In genomic region chr1:175319912-175320230, GRCh38 we compare ENCODE assay signal across 11 cellular contexts.
DNase-seq lines count a peak whose midpoint lies in the region; ATAC-seq and TF ChIP-seq lines count a peak whose summit lies in the region.
"Had no signal": no experiment of that assay in that cellular context is flagged by ENCODE, and none has a peak within 500 bp of the region (broad histone marks: within the 10 kb centered on the region; RNA-seq: fewer than 3 reads in every experiment).

No MANE protein-coding gene starts in this region.

- no peak overlapping the region for H3K27ac Mint-ChIP-seq in activated naive CD8-positive, alpha-beta T cell treated with anti-CD3 and anti-CD28 coated beads, Interleukin-2, amount 10 ng/mL, durations not matched to agents 7 days and 5 days
- no peak overlapping the region for H3K27ac Mint-ChIP-seq in activated naive CD8-positive, alpha-beta T cell treated with anti-CD3 and anti-CD28 coated beads for 36 hours
- no peak overlapping the region for H3K27ac Mint-ChIP-seq in type B pancreatic cell
- H3K27ac Mint-ChIP-seq: T-helper 1 cell treated with Interleukin-12 subunit alpha and Interleukin-12 subunit beta and Interleukin-4 antibody, amounts not matched to agents 30 μg/mL and 1 μg/mL, for 36 hours had no signal

- peak; percentile 24 for ATAC-seq in activated naive CD8-positive, alpha-beta T cell treated with anti-CD3 and anti-CD28 coated beads, Interleukin-2, amount 10 ng/mL, durations not matched to agents 7 days and 5 days (ENCODE audit: low read depth)
- ATAC-seq in HG02884 (IDR thresholded peaks at IDR 0.05; ENCODE audit: unreplicated experiment) (peak; percentile 37), RWPE2 (ENCODE audit: low read depth) (peak; percentile 24; the same call in 1 of the 3 replicates)

- H3K27ac ChIP-seq in RWPE2 (ENCODE audit: poor library complexity, severe bottlenecking) = no peak overlapping the region
- H3K27ac ChIP-seq: foreskin keratinocyte, tibial artery had no signal

- POLR2A ChIA-PET in activated naive CD8-positive, alpha-beta T cell treated with anti-CD3 and anti-CD28 coated beads, Interleukin-2, amount 10 ng/mL, durations not matched to agents 7 days and 5 days (lab: Charles Lee) = interaction anchor here (1.5 kb wide), 1 partner anchor 164 kb away, joined by 6 read pairs; no protein-coding TSS in a partner anchor

- peak; percentile 49 for TF ChIP-seq CTCF in RWPE2 (IDR thresholded peaks at IDR 0.05; ENCODE audit: poor library complexity, severe bottlenecking)
- TF ChIP-seq CTCF in type B pancreatic cell (conservative IDR thresholded peaks at IDR 0.05) = peak; percentile 13

- no peak overlapping the region for H3K4me3 Mint-ChIP-seq in activated naive CD8-positive, alpha-beta T cell treated with anti-CD3 and anti-CD28 coated beads, Interleukin-2, amount 10 ng/mL, durations not matched to agents 7 days and 5 days
- H3K4me3 Mint-ChIP-seq in activated naive CD8-positive, alpha-beta T cell treated with anti-CD3 and anti-CD28 coated beads for 36 hours = no peak overlapping the region
- H3K4me3 Mint-ChIP-seq in type B pancreatic cell = no peak overlapping the region
- H3K4me3 Mint-ChIP-seq: T-helper 1 cell treated with Interleukin-12 subunit alpha and Interleukin-12 subunit beta and Interleukin-4 antibody, amounts not matched to agents 30 μg/mL and 1 μg/mL, for 36 hours had no signal

- no peaks in the 10 kb centered on the region for H3K9me3 ChIP-seq in RWPE2 (ENCODE audit: severe bottlenecking)
- H3K9me3 ChIP-seq: tibial artery had no signal

- H3K4me3 ChIP-seq in RWPE2 (ENCODE audit: severe bottlenecking) = no peak overlapping the region
- H3K4me3 ChIP-seq: tibial artery had no signal

- DNase-seq in activated naive CD8-positive, alpha-beta T cell treated with anti-CD3 and anti-CD28 coated beads, Interleukin-2, amount 10 ng/mL, durations not matched to agents 7 days and 5 days = no peak
- DNase-seq in activated naive CD8-positive, alpha-beta T cell treated with anti-CD3 and anti-CD28 coated beads for 36 hours = no peak
- no peak for DNase-seq in RWPE2 (ENCODE audit: low spot score)
- DNase-seq in type B pancreatic cell (ENCODE audit: extremely low spot score, unreplicated experiment) = no peak
- DNase-seq in T-helper 1 cell = no peak
- no peak for DNase-seq in activated CD4-positive, CD25-positive, alpha-beta regulatory T cell treated with anti-CD3 and anti-CD28 coated beads, Interleukin-2, amount 50 U/mL, for 72 hours
- DNase-seq in NCI-H2171 (lab: John Stamatoyannopoulos, UW) = no peak

- H3K27me3 Mint-ChIP-seq in activated naive CD8-positive, alpha-beta T cell treated with anti-CD3 and anti-CD28 coated beads, Interleukin-2, amount 10 ng/mL, durations not matched to agents 7 days and 5 days = peaks cover 5% of the 10 kb centered on the region
- H3K27me3 Mint-ChIP-seq in activated naive CD8-positive, alpha-beta T cell treated with anti-CD3 and anti-CD28 coated beads for 36 hours = peaks cover 12% of the 10 kb centered on the region
- peaks cover 9% of the 10 kb centered on the region for H3K27me3 Mint-ChIP-seq in type B pancreatic cell

- no peaks in the 10 kb centered on the region for H3K36me3 ChIP-seq in RWPE2 (ENCODE audit: low read depth)
- H3K36me3 ChIP-seq: tibial artery had no signal

- peaks cover 3% of the 10 kb centered on the region for H3K4me1 Mint-ChIP-seq in activated naive CD8-positive, alpha-beta T cell treated with anti-CD3 and anti-CD28 coated beads, Interleukin-2, amount 10 ng/mL, durations not matched to agents 7 days and 5 days
- H3K4me1 Mint-ChIP-seq in activated naive CD8-positive, alpha-beta T cell treated with anti-CD3 and anti-CD28 coated beads for 36 hours = peaks cover 10% of the 10 kb centered on the region
- H3K4me1 Mint-ChIP-seq in type B pancreatic cell (ENCODE audit: unreplicated experiment) = no peaks in the 10 kb centered on the region

- H3K27me3 ChIP-seq in RWPE2 (ENCODE audit: insufficient read depth, poor library complexity, severe bottlenecking) = no peaks in the 10 kb centered on the region
- H3K27me3 ChIP-seq: foreskin keratinocyte, tibial artery had no signal

- no peaks in the 10 kb centered on the region for H3K36me3 Mint-ChIP-seq in activated naive CD8-positive, alpha-beta T cell treated with anti-CD3 and anti-CD28 coated beads, Interleukin-2, amount 10 ng/mL, durations not matched to agents 7 days and 5 days
- no peaks in the 10 kb centered on the region for H3K36me3 Mint-ChIP-seq in activated naive CD8-positive, alpha-beta T cell treated with anti-CD3 and anti-CD28 coated beads for 36 hours
- H3K36me3 Mint-ChIP-seq in type B pancreatic cell = no peaks in the 10 kb centered on the region

- no peaks in the 10 kb centered on the region for H3K4me1 ChIP-seq in RWPE2 (ENCODE audit: insufficient read depth, poor library complexity, severe bottlenecking)
- H3K4me1 ChIP-seq: foreskin keratinocyte had no signal

- no peaks in the 10 kb centered on the region for H3K9me3 Mint-ChIP-seq in activated naive CD8-positive, alpha-beta T cell treated with anti-CD3 and anti-CD28 coated beads, Interleukin-2, amount 10 ng/mL, durations not matched to agents 7 days and 5 days
- no peaks in the 10 kb centered on the region for H3K9me3 Mint-ChIP-seq in activated naive CD8-positive, alpha-beta T cell treated with anti-CD3 and anti-CD28 coated beads for 36 hours
- H3K9me3 Mint-ChIP-seq in type B pancreatic cell = no peaks in the 10 kb centered on the region
- H3K9me3 Mint-ChIP-seq: T-helper 1 cell treated with Interleukin-12 subunit alpha and Interleukin-12 subunit beta and Interleukin-4 antibody, amounts not matched to agents 30 μg/mL and 1 μg/mL, for 36 hours had no signal
